ENCODE assay signal across 24 cellular contexts in genomic region chr1:22276396-22276748, GRCh38.
"Had no signal": no experiment of that assay in that cellular context is flagged by ENCODE, and none has a peak within 500 bp of the region (broad histone marks: within the 10 kb centered on the region; RNA-seq: fewer than 3 reads in every experiment).

No MANE protein-coding gene starts in this region.

- H3K9me3 Mint-ChIP-seq: activated CD4-positive, alpha-beta memory T cell treated with anti-CD3 and anti-CD28 coated beads, Interleukin-2, amount 10 ng/mL, durations not matched to agents 7 days and 5 days; activated CD4-positive, alpha-beta T cell treated with anti-CD3 and anti-CD28 coated beads, Interleukin-2, amount 10 ng/mL, durations not matched to agents 7 days and 5 days; activated naive CD4-positive, alpha-beta T cell treated with anti-CD3 and anti-CD28 coated beads, Interleukin-2, amount 10 ng/mL, durations not matched to agents 7 days and 5 days; activated naive CD4-positive, alpha-beta T cell treated with anti-CD3 and anti-CD28 coated beads, Interleukin-2, amount 50 U/mL, for 24 hours; activated naive CD8-positive, alpha-beta T cell treated with anti-CD3 and anti-CD28 coated beads, Interleukin-2, amount 10 ng/mL, durations not matched to agents 7 days and 5 days; activated T-cell treated with anti-CD3 and anti-CD28 coated beads, Interleukin-2, amount 50 U/mL, for 24 hours; activated T-helper 2 cell treated with anti-CD3 and anti-CD28 coated beads, Interferon-gamma antibody, Interleukin-2, Interleukin-4, amounts not matched to agents 10 μg/mL and 5 μg/mL and 100 μg/mL, durations not matched to agents 14 hours and 24 hours and 36 hours; central memory CD8-positive, alpha-beta T cell had no signal

- H3K27ac ChIP-seq: ascending aorta, cardiac muscle cell, WERI-Rb-1 had no signal

- H3K27ac Mint-ChIP-seq: activated CD4-positive, alpha-beta memory T cell treated with anti-CD3 and anti-CD28 coated beads, Interleukin-2, amount 10 ng/mL, durations not matched to agents 7 days and 5 days; activated CD4-positive, alpha-beta T cell treated with anti-CD3 and anti-CD28 coated beads for 36 hours; activated CD4-positive, alpha-beta T cell treated with anti-CD3 and anti-CD28 coated beads, Interleukin-2, amount 10 ng/mL, durations not matched to agents 7 days and 5 days; activated CD8-positive, alpha-beta memory T cell treated with anti-CD3 and anti-CD28 coated beads, Interleukin-2, amount 10 ng/mL, durations not matched to agents 7 days and 5 days; activated CD8-positive, alpha-beta T cell treated with anti-CD3 and anti-CD28 coated beads, Interleukin-2, amount 10 ng/mL, durations not matched to agents 7 days and 5 days; activated naive CD4-positive, alpha-beta T cell treated with anti-CD3 and anti-CD28 coated beads, Interleukin-2, amount 10 ng/mL, durations not matched to agents 7 days and 5 days; activated naive CD4-positive, alpha-beta T cell treated with anti-CD3 and anti-CD28 coated beads, Interleukin-2, amount 50 U/mL, for 24 hours; activated naive CD8-positive, alpha-beta T cell; activated naive CD8-positive, alpha-beta T cell treated with anti-CD3 and anti-CD28 coated beads, Interleukin-2, amount 10 ng/mL, durations not matched to agents 7 days and 5 days; activated naive CD8-positive, alpha-beta T cell treated with anti-CD3 and anti-CD28 coated beads, Interleukin-2, amount 50 U/mL, for 24 hours; activated T-cell treated with anti-CD3 and anti-CD28 coated beads, Interleukin-2, amount 50 U/mL, for 24 hours; activated T-helper 2 cell treated with anti-CD3 and anti-CD28 coated beads, Interferon-gamma antibody, Interleukin-2, Interleukin-4, amounts not matched to agents 10 μg/mL and 5 μg/mL and 100 μg/mL, durations not matched to agents 14 hours and 24 hours and 36 hours; T-helper 17 cell; WTC11 had no signal

- H3K4me1 Mint-ChIP-seq: activated CD4-positive, alpha-beta memory T cell treated with anti-CD3 and anti-CD28 coated beads, Interleukin-2, amount 10 ng/mL, durations not matched to agents 7 days and 5 days; activated CD4-positive, alpha-beta T cell treated with anti-CD3 and anti-CD28 coated beads for 36 hours; activated CD4-positive, alpha-beta T cell treated with anti-CD3 and anti-CD28 coated beads, Interleukin-2, amount 10 ng/mL, durations not matched to agents 7 days and 5 days; activated CD8-positive, alpha-beta memory T cell treated with anti-CD3 and anti-CD28 coated beads, Interleukin-2, amount 10 ng/mL, durations not matched to agents 7 days and 5 days; activated naive CD4-positive, alpha-beta T cell treated with anti-CD3 and anti-CD28 coated beads, Interleukin-2, amount 10 ng/mL, durations not matched to agents 7 days and 5 days; activated naive CD4-positive, alpha-beta T cell treated with anti-CD3 and anti-CD28 coated beads, Interleukin-2, amount 50 U/mL, for 24 hours; activated naive CD8-positive, alpha-beta T cell treated with anti-CD3 and anti-CD28 coated beads, Interleukin-2, amount 10 ng/mL, durations not matched to agents 7 days and 5 days; activated naive CD8-positive, alpha-beta T cell treated with anti-CD3 and anti-CD28 coated beads, Interleukin-2, amount 50 U/mL, for 24 hours; brain; central memory CD8-positive, alpha-beta T cell; T-helper 17 cell had no signal

- H3K36me3 ChIP-seq: ascending aorta, cardiac muscle cell, WERI-Rb-1 had no signal

- H3K4me3 Mint-ChIP-seq: activated CD4-positive, alpha-beta memory T cell treated with anti-CD3 and anti-CD28 coated beads, Interleukin-2, amount 10 ng/mL, durations not matched to agents 7 days and 5 days; activated CD4-positive, alpha-beta T cell treated with anti-CD3 and anti-CD28 coated beads for 36 hours; activated CD4-positive, alpha-beta T cell treated with anti-CD3 and anti-CD28 coated beads, Interleukin-2, amount 10 ng/mL, durations not matched to agents 7 days and 5 days; activated CD8-positive, alpha-beta memory T cell treated with anti-CD3 and anti-CD28 coated beads, Interleukin-2, amount 10 ng/mL, durations not matched to agents 7 days and 5 days; activated CD8-positive, alpha-beta T cell treated with anti-CD3 and anti-CD28 coated beads, Interleukin-2, amount 10 ng/mL, durations not matched to agents 7 days and 5 days; activated naive CD4-positive, alpha-beta T cell treated with anti-CD3 and anti-CD28 coated beads, Interleukin-2, amount 10 ng/mL, durations not matched to agents 7 days and 5 days; activated naive CD4-positive, alpha-beta T cell treated with anti-CD3 and anti-CD28 coated beads, Interleukin-2, amount 50 U/mL, for 24 hours; activated naive CD8-positive, alpha-beta T cell; activated naive CD8-positive, alpha-beta T cell treated with anti-CD3 and anti-CD28 coated beads, Interleukin-2, amount 10 ng/mL, durations not matched to agents 7 days and 5 days; activated naive CD8-positive, alpha-beta T cell treated with anti-CD3 and anti-CD28 coated beads, Interleukin-2, amount 50 U/mL, for 24 hours; activated T-cell treated with anti-CD3 and anti-CD28 coated beads, Interleukin-2, amount 50 U/mL, for 24 hours; brain; central memory CD8-positive, alpha-beta T cell; T-helper 17 cell; WTC11 had no signal

- H3K4me1 ChIP-seq: ascending aorta had no signal

- H3K27me3 ChIP-seq: ascending aorta had no signal

- DNase-seq: activated CD4-positive, CD25-positive, alpha-beta regulatory T cell; activated effector memory CD4-positive, alpha-beta T cell treated with Interleukin-2 at 50 U/mL for 16 hours; activated gamma-delta T cell; cerebellar nuclear complex; T1000 had no signal

- H3K36me3 Mint-ChIP-seq: activated CD8-positive, alpha-beta memory T cell treated with anti-CD3 and anti-CD28 coated beads, Interleukin-2, amount 10 ng/mL, durations not matched to agents 7 days and 5 days; activated naive CD4-positive, alpha-beta T cell treated with anti-CD3 and anti-CD28 coated beads, Interleukin-2, amount 10 ng/mL, durations not matched to agents 7 days and 5 days; activated naive CD8-positive, alpha-beta T cell; activated naive CD8-positive, alpha-beta T cell treated with anti-CD3 and anti-CD28 coated beads, Interleukin-2, amount 10 ng/mL, durations not matched to agents 7 days and 5 days; brain; WTC11 had no signal

- H3K4me3 ChIP-seq: ascending aorta, cardiac muscle cell had no signal

- H3K9me3 ChIP-seq: ascending aorta had no signal
